In the genomic region with DNA sequence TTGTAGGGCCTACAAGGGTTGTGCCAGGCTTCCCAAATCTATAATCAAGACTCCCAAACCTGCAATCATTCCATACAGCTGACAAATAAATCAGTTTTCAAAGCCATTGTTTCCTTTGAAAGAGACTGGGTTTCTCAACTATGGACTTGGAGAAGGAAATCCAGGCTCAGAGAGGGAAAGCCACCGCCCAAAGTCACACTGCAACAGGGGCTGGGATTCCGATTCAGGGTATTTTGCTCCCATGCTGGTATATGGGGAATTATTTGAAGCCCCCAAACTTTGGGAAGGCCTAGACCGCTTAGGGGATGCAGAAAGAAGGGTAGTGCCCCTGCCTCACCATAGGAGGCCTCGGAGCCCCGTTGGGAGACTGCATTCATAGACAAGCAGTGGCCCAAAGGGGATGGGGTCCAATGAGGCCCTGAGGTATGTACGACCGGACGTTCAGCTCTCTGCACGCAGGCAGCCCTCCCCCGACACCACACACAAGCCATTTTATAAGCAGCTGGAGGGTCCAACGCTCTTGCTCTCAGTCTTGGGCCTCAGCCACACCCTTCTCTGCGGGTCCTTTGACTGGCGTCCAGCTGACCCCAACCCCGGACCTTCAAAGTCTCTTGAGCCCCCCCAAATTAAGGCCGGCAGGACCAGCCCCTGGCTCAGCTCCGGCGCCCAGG, we compare ENCODE assay signal across 7 cellular contexts. TPM values are rescaled to one million over a fixed set of nuclear protein-coding genes. Genes with fewer than 3 reads are reported as not detected.
DNase-seq lines count a peak whose midpoint lies in the region; ATAC-seq, FAIRE-seq and TF ChIP-seq lines count a peak whose summit lies in the region.

No MANE protein-coding gene starts in this region.

- no peaks in the 10 kb centered on the region for H3K27me3 ChIP-seq in Karpas-422 (ENCODE audit: low read length)

- H3K9me2 ChIP-seq in Karpas-422 (replicated peaks; ENCODE audit: insufficient read depth, low read length): no peaks in the 10 kb centered on the region

- peak; percentile 60 for FAIRE-seq in GM18507 (lab: Jason Lieb, UNC)

- H3K79me2 ChIP-seq in Karpas-422 (ENCODE audit: low read length): peaks cover 65% of the 10 kb centered on the region

- H3K36me3 ChIP-seq in Karpas-422 (ENCODE audit: insufficient read depth, low read length): no peaks in the 10 kb centered on the region

- peaks cover 75% of the 10 kb centered on the region for H3K4me1 Mint-ChIP-seq in stimulated activated naive CD8-positive, alpha-beta T cell treated with anti-CD3 and anti-CD28 coated beads, Interleukin-15, amount 100 ng/mL, for 72 hours

- H4K20me1 ChIP-seq in Karpas-422 (ENCODE audit: insufficient read depth, low read depth, low read length): no peaks in the 10 kb centered on the region

- H3K4me1 ChIP-seq in Karpas-422 (ENCODE audit: low read length): peaks cover 78% of the 10 kb centered on the region

- H3K4me3 ChIP-seq in Karpas-422 (ENCODE audit: low read length) (peak overlapping the region; percentile 70), astrocyte of the cerebellum (ENCODE audit: low read depth, low read length) (peak overlapping the region; percentile 98)

- H3K27me3 Mint-ChIP-seq in stimulated activated naive CD8-positive, alpha-beta T cell treated with anti-CD3 and anti-CD28 coated beads, Interleukin-15, amount 100 ng/mL, for 72 hours: no peaks in the 10 kb centered on the region

- H2AFZ ChIP-seq in Karpas-422 (ENCODE audit: low read length): no peak overlapping the region

- peak overlapping the region; percentile 95 for H3K27ac ChIP-seq in Karpas-422 (ENCODE audit: low read length)

- TF ChIP-seq CTCF in astrocyte of the cerebellum (IDR thresholded peaks at IDR 0.05; ENCODE audit: low read depth, low read length, missing control alignments): no peak

- H3K9me3 Mint-ChIP-seq in stimulated activated naive CD8-positive, alpha-beta T cell treated with anti-CD3 and anti-CD28 coated beads, Interleukin-15, amount 100 ng/mL, for 72 hours: no peaks in the 10 kb centered on the region

- H3K4me3 Mint-ChIP-seq in stimulated activated naive CD8-positive, alpha-beta T cell treated with anti-CD3 and anti-CD28 coated beads, Interleukin-15, amount 100 ng/mL, for 72 hours: peak overlapping the region; percentile 88 to 98

- peak overlapping the region; percentile 87 for H3K4me2 ChIP-seq in Karpas-422 (ENCODE audit: low read depth, low read length, poor library complexity, severe bottlenecking)

- DNase-seq in GM18507 (ENCODE audit: extremely low spot score, insufficient read length, low read depth): no peak
- DNase-seq in Karpas-422: peak; percentile 80
- DNase-seq in astrocyte of the cerebellum (ENCODE audit: low read depth): no peak
- peak; percentile 62 for DNase-seq in islet precursor cell
- peak; percentile 33 to 56 for DNase-seq in stimulated activated naive CD8-positive, alpha-beta T cell treated with anti-CD3 and anti-CD28 coated beads, Interleukin-15, amount 100 ng/mL, for 72 hours
- DNase-seq in cerebellum (ENCODE audit: low spot score): no peak
- no peak for DNase-seq in NCI-H1930 (lab: John Stamatoyannopoulos, UW)

- peak; percentile 57 for ATAC-seq in stimulated activated naive CD8-positive, alpha-beta T cell treated with anti-CD3 and anti-CD28 coated beads, Interleukin-15, amount 100 ng/mL, for 72 hours

- peak overlapping the region; percentile 90 for H3K9ac ChIP-seq in Karpas-422 (ENCODE audit: low read length)

- peak overlapping the region; percentile 95 for H3K27ac Mint-ChIP-seq in stimulated activated naive CD8-positive, alpha-beta T cell treated with anti-CD3 and anti-CD28 coated beads, Interleukin-15, amount 100 ng/mL, for 72 hours

- in situ Hi-C loops in astrocyte of the cerebellum (cut with HindIII; ENCODE audit: low sequenced_read_pairs): no loop called here

- H3K9me3 ChIP-seq in Karpas-422 (ENCODE audit: low read length): no peaks in the 10 kb centered on the region

RNA-seq across cellular contexts. Expression of a gene that starts 0.7 kb away (rescaled TPM):
- total RNA-seq in Karpas-422 (2014; rRNA removed; shearing (Covaris generic); ENCODE audit: low replicate concordance): 277 and 387 TPM in 2 replicates
- total RNA-seq in cerebellum: 80.7 TPM

Comparison
In these comparisons a context has a peak if more than half of its experiments do, and no peak if none do; other contexts are left out.
1. DNase-seq: peak in Karpas-422 (single experiment), islet precursor cell (single experiment) and stimulated activated naive CD8-positive, alpha-beta T cell treated with anti-CD3 and anti-CD28 coated beads, Interleukin-15, amount 100 ng/mL, for 72 hours (2 of 2); none in GM18507 (single experiment), astrocyte of the cerebellum (single experiment), cerebellum (single experiment) and NCI-H1930 (0 of 2).